In the genomic region with DNA sequence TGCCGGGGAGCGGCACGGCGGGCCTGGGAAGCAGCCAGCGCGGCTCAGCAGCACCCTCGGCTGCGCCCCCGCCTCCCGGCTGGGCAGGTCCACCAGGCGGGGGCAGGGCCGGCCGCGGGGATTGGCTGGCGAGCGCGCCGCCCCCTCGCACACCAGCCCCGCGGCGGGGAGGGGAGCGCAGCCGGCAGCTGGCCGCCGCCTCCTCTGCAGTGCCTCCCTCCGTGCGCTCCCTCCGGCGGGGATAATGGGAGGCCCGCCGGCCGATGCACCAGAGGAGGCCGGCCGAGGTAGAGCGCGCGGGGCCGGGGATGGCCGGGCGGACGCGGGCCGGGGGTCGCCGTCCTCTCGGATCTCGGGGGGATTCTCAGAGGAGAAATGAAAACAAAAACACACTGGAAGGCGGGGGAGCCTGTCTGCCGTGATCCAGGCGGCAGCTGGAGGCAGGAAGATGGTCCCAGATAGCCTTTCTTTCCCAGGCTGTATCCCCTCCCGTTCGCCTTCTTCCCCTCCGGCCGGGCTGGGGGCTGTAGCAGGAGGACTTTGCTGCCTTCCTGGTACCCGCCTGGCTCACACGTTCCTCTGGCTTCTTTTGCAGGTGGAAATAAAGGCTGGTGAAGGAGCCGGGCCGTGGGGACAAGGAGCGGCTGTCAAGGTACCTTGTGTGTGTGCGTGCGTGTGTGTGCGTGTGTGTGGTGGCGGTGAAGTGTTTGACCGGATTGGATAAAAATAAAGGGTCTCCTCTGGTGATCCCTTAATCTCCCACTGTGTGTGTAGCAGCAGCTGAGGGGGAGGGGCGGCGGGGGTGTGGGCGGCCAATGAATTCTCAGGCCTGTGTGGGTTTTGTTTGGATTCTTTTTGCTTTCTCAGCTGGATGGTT, we compare ENCODE assay signal across 8 cellular contexts. TPM values are rescaled to one million over a fixed set of nuclear protein-coding genes. Genes with fewer than 3 reads are reported as not detected.
DNase-seq lines count a peak whose midpoint lies in the region; ATAC-seq and TF ChIP-seq lines count a peak whose summit lies in the region.

No MANE protein-coding gene starts in this region.

- no peaks in the 10 kb centered on the region for H3K27me3 ChIP-seq in AG04450 (ENCODE audit: control insufficient read depth, insufficient read depth, low read length)

- peak overlapping the region; percentile 73 for H3K27ac ChIP-seq in AG04450 (ENCODE audit: low read depth, low read length)

- H3K4me3 ChIP-seq in AG04450 (ENCODE audit: low read depth, low read length), result peak overlapping the region; percentile 78

- CTCF ChIA-PET in AG04450 (lab: Charles Lee), result interaction anchor here (0.6 kb wide), 1 partner anchor 51 kb away, joined by 3 read pairs; no protein-coding TSS in a partner anchor

- POLR2A ChIA-PET in AG04450 (lab: Yijun Ruan, JAX), result interaction anchor here (0.6 to 1.6 kb wide), 3 partner anchors 15 to 30 kb away, joined by 3 to 9 read pairs (median 3); no protein-coding TSS in a partner anchor

- peak; percentile 37 for DNase-seq in AG04450 (ENCODE audit: low read depth, low spot score)
- peak; percentile 70 to 80 for DNase-seq in NCI-H524 (lab: John Stamatoyannopoulos, UW)
- DNase-seq in activated CD8-positive, alpha-beta memory T cell treated with anti-CD3 and anti-CD28 coated beads for 4 hours (ENCODE audit: low read depth in 2 of 2), result peak; percentile 48 to 54
- DNase-seq in epidermal melanocyte (ENCODE audit: insufficient read length, low spot score), result peak; percentile 72
- peak; percentile 83 for DNase-seq in middle frontal gyrus (ENCODE audit: extremely low spot score, low spot score)
- peak; percentile 65 to 78 for DNase-seq in stimulated activated CD8-positive, alpha-beta memory T cell treated with anti-CD3 and anti-CD28 coated beads, Interleukin-2, amount 100 ng/mL, for 48 hours (ENCODE audit: low read depth in 2 of 2)

- peak; percentile 88 for ATAC-seq in GM19023 (IDR thresholded peaks at IDR 0.05; ENCODE audit: unreplicated experiment)
- ATAC-seq in HG03175 (IDR thresholded peaks at IDR 0.05; ENCODE audit: unreplicated experiment), result peak; percentile 92

- no peaks in the 10 kb centered on the region for H3K9me3 ChIP-seq in AG04450 (ENCODE audit: control insufficient read depth, insufficient read depth, low read length)

- no peak for TF ChIP-seq CTCF in AG04450 (IDR thresholded peaks at IDR 0.05; ENCODE audit: low read depth, low read length)

RNA-seq across cellular contexts. Expression of a gene that starts 18.0 kb away (rescaled TPM):
- 3.1 and 3.2 TPM in 2 replicates for polyA plus RNA-seq in AG04450 (2011; rRNA removed)
- polyA minus RNA-seq in AG04450 (2011; rRNA and poly(A)+ RNA removed), result 6.3 TPM in 2 replicates

Comparison
In these comparisons a context has a peak if more than half of its experiments do, and no peak if none do; other contexts are left out.
1. Peak in every context shown above with its lines: DNase-seq, ATAC-seq, H3K4me3 ChIP-seq and H3K27ac ChIP-seq.